2 cellular contexts compared by ENCODE assay signal in the genomic region with DNA sequence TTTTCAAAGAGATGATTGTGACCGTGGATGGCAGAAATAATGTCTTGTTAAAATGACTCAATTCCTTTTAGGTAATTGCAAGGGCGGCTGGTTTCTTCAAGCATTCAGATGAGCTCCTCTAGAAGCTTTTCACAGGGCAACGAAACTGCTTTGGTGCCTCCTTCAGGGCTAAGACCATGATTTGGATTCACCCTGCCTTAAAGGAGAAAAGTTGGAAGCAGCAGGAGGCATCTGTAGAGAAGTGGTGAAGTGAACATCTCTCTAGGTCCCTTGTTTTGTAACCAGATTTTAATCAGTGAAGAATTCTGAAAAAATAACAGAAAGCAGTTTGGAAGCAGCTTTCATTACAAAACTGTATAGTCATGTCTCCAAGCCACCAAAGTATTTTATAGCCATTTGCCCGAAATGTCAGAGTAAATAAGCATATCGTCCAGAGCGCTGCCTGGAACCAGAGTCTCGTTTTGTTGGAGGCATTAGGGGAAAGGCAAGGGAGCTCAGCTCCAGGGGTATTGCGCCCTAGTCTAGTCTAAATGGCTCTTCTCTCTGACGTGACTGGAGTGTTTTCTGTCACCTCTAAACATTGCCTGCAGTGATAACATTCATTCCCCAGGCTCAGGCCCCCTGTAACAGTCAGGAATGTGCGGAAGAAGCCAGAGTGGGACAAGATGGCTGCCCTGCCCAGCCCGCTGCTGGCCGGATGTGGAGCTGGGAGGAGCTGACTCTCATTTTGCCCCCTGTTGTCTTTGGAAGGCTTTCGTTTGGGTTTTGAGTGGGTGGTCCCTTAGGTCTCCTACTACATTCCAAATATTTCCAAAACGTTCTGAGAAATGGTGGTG.
TF ChIP-seq lines count a peak whose summit lies in the region.

No MANE protein-coding gene starts in this region.

TF ChIP-seq in HEK293T, 16 proteins besides CTCF, POLR2A, EP300 and RAD21 (continued from another document):
- TF ChIP-seq, protein P1, sequence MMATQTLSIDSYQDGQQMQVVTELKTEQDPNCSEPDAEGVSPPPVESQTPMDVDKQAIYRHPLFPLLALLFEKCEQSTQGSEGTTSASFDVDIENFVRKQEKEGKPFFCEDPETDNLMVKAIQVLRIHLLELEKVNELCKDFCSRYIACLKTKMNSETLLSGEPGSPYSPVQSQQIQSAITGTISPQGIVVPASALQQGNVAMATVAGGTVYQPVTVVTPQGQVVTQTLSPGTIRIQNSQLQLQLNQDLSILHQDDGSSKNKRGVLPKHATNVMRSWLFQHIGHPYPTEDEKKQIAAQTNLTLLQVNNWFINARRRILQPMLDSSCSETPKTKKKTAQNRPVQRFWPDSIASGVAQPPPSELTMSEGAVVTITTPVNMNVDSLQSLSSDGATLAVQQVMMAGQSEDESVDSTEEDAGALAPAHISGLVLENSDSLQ (IDR thresholded peaks at IDR 0.05): no peak
- TF ChIP-seq SUZ12 (IDR thresholded peaks at IDR 0.05): no peak
- TF ChIP-seq HDGF (IDR thresholded peaks at IDR 0.05; ENCODE audit: borderline replicate concordance): no peak
- TF ChIP-seq FOXK2 (IDR thresholded peaks at IDR 0.05): no peak
- TF ChIP-seq FOXM1 (IDR thresholded peaks at IDR 0.05; ENCODE audit: borderline replicate concordance): no peak
- no peak for TF ChIP-seq LEF1 (IDR thresholded peaks at IDR 0.05; ENCODE audit: borderline replicate concordance)
- no peak for TF ChIP-seq FOXA1 (IDR thresholded peaks at IDR 0.05)
- no peak for TF ChIP-seq L3MBTL2 (conservative IDR thresholded peaks at IDR 0.05)
- TF ChIP-seq TARDBP (IDR thresholded peaks at IDR 0.05): no peak
- no peak for TF ChIP-seq CTBP1 (IDR thresholded peaks at IDR 0.05; ENCODE audit: borderline replicate concordance)
- no peak for TF ChIP-seq SP1 (IDR thresholded peaks at IDR 0.05)
- no peak for TF ChIP-seq NFRKB (IDR thresholded peaks at IDR 0.05)
- TF ChIP-seq ARNT (IDR thresholded peaks at IDR 0.05): no peak
- TF ChIP-seq BHLHE40 (IDR thresholded peaks at IDR 0.05; ENCODE audit: borderline replicate concordance): no peak

TF ChIP-seq in SK-N-SH, 30 proteins besides CTCF, POLR2A, EP300 and RAD21:
- no peak for TF ChIP-seq FOSL2 (IDR thresholded peaks at IDR 0.05; ENCODE audit: borderline replicate concordance, low read depth)
- no peak for TF ChIP-seq MEF2A (IDR thresholded peaks at IDR 0.05; ENCODE audit: borderline replicate concordance, low read depth)
- no peak for TF ChIP-seq SMC3 (IDR thresholded peaks at IDR 0.05; ENCODE audit: low read depth, low read length)
- no peak for TF ChIP-seq ELF1 (IDR thresholded peaks at IDR 0.05)
- TF ChIP-seq YY1 (IDR thresholded peaks at IDR 0.05; ENCODE audit: low read depth): no peak
- TF ChIP-seq, protein P2, sequence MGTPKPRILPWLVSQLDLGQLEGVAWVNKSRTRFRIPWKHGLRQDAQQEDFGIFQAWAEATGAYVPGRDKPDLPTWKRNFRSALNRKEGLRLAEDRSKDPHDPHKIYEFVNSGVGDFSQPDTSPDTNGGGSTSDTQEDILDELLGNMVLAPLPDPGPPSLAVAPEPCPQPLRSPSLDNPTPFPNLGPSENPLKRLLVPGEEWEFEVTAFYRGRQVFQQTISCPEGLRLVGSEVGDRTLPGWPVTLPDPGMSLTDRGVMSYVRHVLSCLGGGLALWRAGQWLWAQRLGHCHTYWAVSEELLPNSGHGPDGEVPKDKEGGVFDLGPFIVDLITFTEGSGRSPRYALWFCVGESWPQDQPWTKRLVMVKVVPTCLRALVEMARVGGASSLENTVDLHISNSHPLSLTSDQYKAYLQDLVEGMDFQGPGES (IDR thresholded peaks at IDR 0.05; ENCODE audit: low read depth, low read length): no peak
- TF ChIP-seq, protein P3, sequence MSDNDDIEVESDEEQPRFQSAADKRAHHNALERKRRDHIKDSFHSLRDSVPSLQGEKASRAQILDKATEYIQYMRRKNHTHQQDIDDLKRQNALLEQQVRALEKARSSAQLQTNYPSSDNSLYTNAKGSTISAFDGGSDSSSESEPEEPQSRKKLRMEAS (IDR thresholded peaks at IDR 0.05; ENCODE audit: low read depth): no peak
- no peak for TF ChIP-seq TCF12 (IDR thresholded peaks at IDR 0.05)
- TF ChIP-seq EZH2phosphoT487 (IDR thresholded peaks at IDR 0.05; ENCODE audit: borderline replicate concordance, low read depth): no peak
- TF ChIP-seq FOXM1 (IDR thresholded peaks at IDR 0.05; ENCODE audit: low read depth): no peak
- no peak for TF ChIP-seq MXI1 (IDR thresholded peaks at IDR 0.05; ENCODE audit: low read depth, low read length)
- TF ChIP-seq, protein P4, sequence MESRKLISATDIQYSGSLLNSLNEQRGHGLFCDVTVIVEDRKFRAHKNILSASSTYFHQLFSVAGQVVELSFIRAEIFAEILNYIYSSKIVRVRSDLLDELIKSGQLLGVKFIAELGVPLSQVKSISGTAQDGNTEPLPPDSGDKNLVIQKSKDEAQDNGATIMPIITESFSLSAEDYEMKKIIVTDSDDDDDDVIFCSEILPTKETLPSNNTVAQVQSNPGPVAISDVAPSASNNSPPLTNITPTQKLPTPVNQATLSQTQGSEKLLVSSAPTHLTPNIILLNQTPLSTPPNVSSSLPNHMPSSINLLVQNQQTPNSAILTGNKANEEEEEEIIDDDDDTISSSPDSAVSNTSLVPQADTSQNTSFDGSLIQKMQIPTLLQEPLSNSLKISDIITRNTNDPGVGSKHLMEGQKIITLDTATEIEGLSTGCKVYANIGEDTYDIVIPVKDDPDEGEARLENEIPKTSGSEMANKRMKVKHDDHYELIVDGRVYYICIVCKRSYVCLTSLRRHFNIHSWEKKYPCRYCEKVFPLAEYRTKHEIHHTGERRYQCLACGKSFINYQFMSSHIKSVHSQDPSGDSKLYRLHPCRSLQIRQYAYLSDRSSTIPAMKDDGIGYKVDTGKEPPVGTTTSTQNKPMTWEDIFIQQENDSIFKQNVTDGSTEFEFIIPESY (IDR thresholded peaks at IDR 0.05; ENCODE audit: borderline replicate concordance, low read depth): no peak
- no peak for TF ChIP-seq RXRA (IDR thresholded peaks at IDR 0.05; ENCODE audit: borderline replicate concordance, low read depth)
- no peak for TF ChIP-seq RFX5 (IDR thresholded peaks at IDR 0.05; ENCODE audit: low read length)
- no peak for TF ChIP-seq NRF1 (IDR thresholded peaks at IDR 0.05; ENCODE audit: low read depth, low read length)
- no peak for TF ChIP-seq SIN3A (IDR thresholded peaks at IDR 0.05; ENCODE audit: borderline replicate concordance, low read depth, low read length)
